ENCODE assay signal across 9 cellular contexts in the genomic region with DNA sequence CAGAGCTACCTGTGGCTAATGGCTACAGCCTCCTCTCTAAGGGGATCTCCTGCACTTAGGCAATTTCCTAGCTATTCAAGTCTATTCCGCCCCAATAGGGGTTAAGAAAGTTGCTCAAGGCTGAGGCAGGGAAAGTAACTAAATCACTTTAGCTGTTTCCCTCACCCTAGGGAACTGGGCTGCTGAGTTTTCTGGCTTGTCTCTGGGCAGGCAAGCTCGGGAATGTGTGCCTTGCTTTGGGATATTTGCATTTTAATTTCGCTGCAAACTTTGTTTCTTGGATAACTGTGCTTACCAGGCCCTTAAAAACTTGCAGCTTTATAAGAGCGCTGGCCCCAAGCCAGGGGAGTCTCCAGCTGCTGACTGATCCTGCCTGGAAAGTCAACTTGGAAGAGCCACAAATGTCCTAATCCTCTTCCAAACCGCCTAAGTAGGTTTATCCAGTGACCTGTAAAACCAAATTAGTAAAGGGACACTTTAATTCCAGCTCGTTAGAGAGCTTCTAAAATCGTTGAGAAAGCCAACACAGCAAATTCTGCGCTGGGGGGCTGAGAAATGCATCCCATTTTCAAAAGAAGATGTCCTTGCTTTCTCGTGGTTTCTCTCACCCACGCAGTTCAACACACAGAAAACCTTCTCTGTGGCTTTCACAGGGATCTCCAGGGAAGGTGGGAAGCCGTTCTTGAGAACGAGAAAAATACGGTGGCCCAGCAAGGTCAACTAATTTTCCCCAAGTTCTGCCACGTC. TPM values are rescaled to one million over a fixed set of nuclear protein-coding genes. Genes with fewer than 3 reads are reported as not detected.
DNase-seq lines count a peak whose midpoint lies in the region; TF ChIP-seq lines count a peak whose summit lies in the region.
"Had no signal": no experiment of that assay in that cellular context is flagged by ENCODE, and none has a peak within 500 bp of the region (broad histone marks: within the 10 kb centered on the region; RNA-seq: fewer than 3 reads in every experiment).

No MANE protein-coding gene starts in this region.

- CTCF ChIA-PET in activated CD4-positive, alpha-beta memory T cell treated with anti-CD3 and anti-CD28 coated beads for 36 hours (lab: Charles Lee), result interaction anchor here (1.1 kb wide), 1 partner anchor 81 kb away, joined by 3 read pairs; no protein-coding TSS in a partner anchor
- CTCF ChIA-PET in activated CD4-positive, alpha-beta memory T cell treated with anti-CD3 and anti-CD28 coated beads, Interleukin-2, amount 10 ng/mL, durations not matched to agents 7 days and 5 days (lab: Charles Lee), result no interaction called here

- POLR2A ChIA-PET in activated CD4-positive, alpha-beta memory T cell treated with anti-CD3 and anti-CD28 coated beads for 36 hours (lab: Charles Lee), result interaction anchor here (0.7 to 1.1 kb wide), 3 partner anchors 19 to 315 kb away, joined by 3 read pairs; no protein-coding TSS in a partner anchor
- POLR2A ChIA-PET in activated CD4-positive, alpha-beta memory T cell treated with anti-CD3 and anti-CD28 coated beads, Interleukin-2, amount 10 ng/mL, durations not matched to agents 7 days and 5 days (lab: Charles Lee), result no interaction called here

- H3K36me3 Mint-ChIP-seq in activated CD4-positive, alpha-beta memory T cell treated with anti-CD3 and anti-CD28 coated beads for 36 hours, result no peaks in the 10 kb centered on the region
- no peaks in the 10 kb centered on the region for H3K36me3 Mint-ChIP-seq in activated CD4-positive, alpha-beta memory T cell treated with anti-CD3 and anti-CD28 coated beads, Interleukin-2, amount 10 ng/mL, durations not matched to agents 7 days and 5 days (ENCODE audit: low read depth)
- H3K36me3 Mint-ChIP-seq: natural killer cell had no signal

- peaks cover 8% of the 10 kb centered on the region for H3K4me1 Mint-ChIP-seq in activated CD4-positive, alpha-beta memory T cell treated with anti-CD3 and anti-CD28 coated beads for 36 hours (ENCODE audit: low read depth)
- peaks cover 4% of the 10 kb centered on the region for H3K4me1 Mint-ChIP-seq in activated CD4-positive, alpha-beta memory T cell treated with anti-CD3 and anti-CD28 coated beads, Interleukin-2, amount 10 ng/mL, durations not matched to agents 7 days and 5 days
- H3K4me1 Mint-ChIP-seq: natural killer cell had no signal

- peak in 1 of 2 donors; percentile 15 for TF ChIP-seq POLR2A in uterus (IDR thresholded peaks at IDR 0.05)

- no peaks in the 10 kb centered on the region for H3K9me3 ChIP-seq in uterus

- H3K36me3 ChIP-seq in uterus, result no peaks in the 10 kb centered on the region

- intact Hi-C loops in activated CD4-positive, alpha-beta memory T cell treated with anti-CD3 and anti-CD28 coated beads for 36 hours (cut with micrococcal nuclease), result loop anchor here (1.0 to 2.0 kb wide), 5 partner anchors 15 to 83 kb away; a partner anchor contains a TSS
- intact Hi-C loops in dorsolateral prefrontal cortex (cut with DNase I) (no loop called here), uterus (cut with DNase I; ENCODE audit: low total_unique reads) (loop anchor here (10.0 kb wide), 1 partner anchor 60 kb away; a partner anchor contains a TSS)

- H3K4me3 ChIP-seq in dorsolateral prefrontal cortex, result peak overlapping the region in 4 of 59 donors; percentile 3 to 21 (median 10)
- H3K4me3 ChIP-seq in uterus, result no peak overlapping the region

- TF ChIP-seq CTCF in dorsolateral prefrontal cortex (IDR thresholded peaks at IDR 0.05 in 54 of 56, conservative IDR thresholded peaks at IDR 0.05 in 2 of 56; ENCODE audit: low read depth in 1 of 56, partially characterized antibody in 56 of 56), result no peak
- no peak for TF ChIP-seq CTCF in uterus (IDR thresholded peaks at IDR 0.05)

- peaks cover 5% of the 10 kb centered on the region for H3K27me3 Mint-ChIP-seq in activated CD4-positive, alpha-beta memory T cell treated with anti-CD3 and anti-CD28 coated beads for 36 hours
- no peaks in the 10 kb centered on the region for H3K27me3 Mint-ChIP-seq in activated CD4-positive, alpha-beta memory T cell treated with anti-CD3 and anti-CD28 coated beads, Interleukin-2, amount 10 ng/mL, durations not matched to agents 7 days and 5 days

- H3K4me3 Mint-ChIP-seq in activated CD4-positive, alpha-beta memory T cell treated with anti-CD3 and anti-CD28 coated beads for 36 hours, result no peak overlapping the region
- H3K4me3 Mint-ChIP-seq in activated CD4-positive, alpha-beta memory T cell treated with anti-CD3 and anti-CD28 coated beads, Interleukin-2, amount 10 ng/mL, durations not matched to agents 7 days and 5 days, result no peak overlapping the region
- H3K4me3 Mint-ChIP-seq: natural killer cell had no signal

- peaks cover 4 to 6% of the 10 kb centered on the region in 2 donors for H3K4me1 ChIP-seq in uterus

- peak overlapping the region; percentile 5 for H3K27ac Mint-ChIP-seq in activated CD4-positive, alpha-beta memory T cell treated with anti-CD3 and anti-CD28 coated beads for 36 hours
- H3K27ac Mint-ChIP-seq in activated CD4-positive, alpha-beta memory T cell treated with anti-CD3 and anti-CD28 coated beads, Interleukin-2, amount 10 ng/mL, durations not matched to agents 7 days and 5 days, result no peak overlapping the region

- H3K27me3 ChIP-seq in dorsolateral prefrontal cortex (no peaks in the 10 kb centered on the region), uterus (no peaks in the 10 kb centered on the region)

- DNase-seq in activated CD4-positive, alpha-beta memory T cell treated with anti-CD3 and anti-CD28 coated beads for 36 hours, result no peak
- no peak for DNase-seq in activated CD4-positive, alpha-beta memory T cell treated with anti-CD3 and anti-CD28 coated beads, Interleukin-2, amount 10 ng/mL, durations not matched to agents 7 days and 5 days
- DNase-seq in dorsolateral prefrontal cortex (no peak), midbrain (lab: John Stamatoyannopoulos, UW) (peak; percentile 29), uterus (peak; percentile 86 to 93), OCI-M2 (lab: John Stamatoyannopoulos, UW; ENCODE audit: unreplicated experiment) (no peak), COR-L47 (lab: John Stamatoyannopoulos, UW) (no peak), NCI-H774 (lab: John Stamatoyannopoulos, UW) (no peak)
- DNase-seq: natural killer cell had no signal

- peaks cover 14% of the 10 kb centered on the region for H3K9me3 Mint-ChIP-seq in activated CD4-positive, alpha-beta memory T cell treated with anti-CD3 and anti-CD28 coated beads for 36 hours
- peaks cover 11% of the 10 kb centered on the region for H3K9me3 Mint-ChIP-seq in activated CD4-positive, alpha-beta memory T cell treated with anti-CD3 and anti-CD28 coated beads, Interleukin-2, amount 10 ng/mL, durations not matched to agents 7 days and 5 days
- H3K9me3 Mint-ChIP-seq: natural killer cell had no signal

- H3K27ac ChIP-seq in dorsolateral prefrontal cortex, result peak overlapping the region in 38 of 59 donors; percentile 1 to 80 (median 56)
- H3K27ac ChIP-seq in uterus, result peak overlapping the region; percentile 82 to 86

RNA-seq across cellular contexts. Expression of a gene that starts 59.5 kb away (rescaled TPM):
- 10 to 100 TPM; 79.9 to 90.1 TPM for total RNA-seq in activated CD4-positive, alpha-beta memory T cell treated with anti-CD3 and anti-CD28 coated beads for 36 hours
- total RNA-seq in activated CD4-positive, alpha-beta memory T cell treated with anti-CD3 and anti-CD28 coated beads, Interleukin-2, amount 10 ng/mL, durations not matched to agents 7 days and 5 days, result 10 to 100 TPM; 94.9 to 96.9 TPM
- 10 to 100 TPM; 41.4 to 79.2 (median 59.4) TPM for total RNA-seq in dorsolateral prefrontal cortex
- 100 to 1,000 TPM; 100 to 359 (median 220) TPM for total RNA-seq in uterus

Comparison
In these comparisons a context has a peak if more than half of its experiments do, and no peak if none do; other contexts are left out.
1. DNase-seq: peak in midbrain (single experiment) and uterus (2 of 2); none in activated CD4-positive, alpha-beta memory T cell treated with anti-CD3 and anti-CD28 coated beads for 36 hours (single experiment), activated CD4-positive, alpha-beta memory T cell treated with anti-CD3 and anti-CD28 coated beads, Interleukin-2, amount 10 ng/mL, durations not matched to agents 7 days and 5 days (single experiment), dorsolateral prefrontal cortex (0 of 10), OCI-M2 (single experiment), COR-L47 (single experiment) and NCI-H774 (single experiment).
2. intact Hi-C loops: an anchor here in activated CD4-positive, alpha-beta memory T cell treated with anti-CD3 and anti-CD28 coated beads for 36 hours (1.0 to 2.0 kb wide) and uterus (10.0 kb wide); none called in dorsolateral prefrontal cortex.